In the genomic region with DNA sequence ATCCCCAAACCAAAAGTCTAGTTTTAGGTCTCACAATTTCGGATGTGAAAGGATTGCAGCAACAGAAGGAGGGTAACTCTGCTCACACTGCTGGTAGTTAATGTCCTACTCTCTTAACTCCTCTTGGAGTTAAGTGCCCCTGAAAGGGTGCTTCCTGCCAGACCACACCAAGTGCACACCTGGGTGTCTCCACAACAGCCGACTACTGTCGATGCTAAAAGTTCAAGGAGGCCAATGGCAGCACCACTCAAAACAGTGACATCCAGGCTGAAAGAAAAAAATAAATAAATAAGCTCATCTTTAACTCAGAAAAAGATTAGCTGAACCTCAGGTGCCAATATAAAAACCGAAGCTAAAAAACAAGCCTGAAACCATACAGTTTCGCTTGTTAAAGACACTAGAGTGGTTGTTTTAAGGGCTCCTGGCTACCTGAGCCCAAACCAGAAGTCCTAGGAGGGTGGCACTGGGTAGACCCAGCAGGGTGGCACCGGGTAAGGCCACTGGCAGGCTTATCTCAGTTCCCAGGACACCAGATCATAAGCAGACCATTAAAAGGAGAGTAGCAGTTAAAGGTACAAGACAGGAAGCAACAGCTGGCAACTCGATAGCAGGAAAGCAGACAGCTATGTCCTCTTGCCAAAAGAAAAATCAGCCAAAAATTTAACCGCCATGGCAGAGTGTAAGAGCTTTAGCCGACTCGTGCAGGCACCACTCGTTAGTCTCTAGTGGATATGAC, we compare ENCODE assay signal across 9 cellular contexts. TPM values are rescaled to one million over a fixed set of nuclear protein-coding genes. Genes with fewer than 3 reads are reported as not detected.
DNase-seq lines count a peak whose midpoint lies in the region; FAIRE-seq and TF ChIP-seq lines count a peak whose summit lies in the region.
"Had no signal": no experiment of that assay in that cellular context is flagged by ENCODE, and none has a peak within 500 bp of the region (broad histone marks: within the 10 kb centered on the region; RNA-seq: fewer than 3 reads in every experiment).

No MANE protein-coding gene starts in this region.

- no peak overlapping the region for H3K4me3 Mint-ChIP-seq in nephron

- H3K27me3 ChIP-seq in DOHH2 (ENCODE audit: control insufficient read depth, low read length), result no peaks in the 10 kb centered on the region
- H3K27me3 ChIP-seq in breast epithelium, result no peaks in the 10 kb centered on the region

- H3K36me3 Mint-ChIP-seq in nephron (ENCODE audit: low read depth), result peaks cover 13% of the 10 kb centered on the region

- no peak for TF ChIP-seq CTCF in DOHH2 (IDR thresholded peaks at IDR 0.05; ENCODE audit: low read depth, low read length, poor library complexity, severe bottlenecking)
- no peak for TF ChIP-seq CTCF in LNCaP clone FGC (IDR thresholded peaks at IDR 0.05; ENCODE audit: control insufficient read depth, extremely low read depth, insufficient read depth)
- TF ChIP-seq CTCF in breast epithelium (IDR thresholded peaks at IDR 0.05), result no peak
- no peak for TF ChIP-seq CTCF in nephron (IDR thresholded peaks at IDR 0.05; ENCODE audit: unreplicated experiment in 3 of 3)

- H3K36me3 ChIP-seq in DOHH2 (ENCODE audit: control insufficient read depth, low read length), result peaks cover 26% of the 10 kb centered on the region
- H3K36me3 ChIP-seq in breast epithelium, result no peaks in the 10 kb centered on the region

- intact Hi-C loops in breast epithelium (cut with DNase I; ENCODE audit: low total_unique reads), result no loop called here

- peaks cover 99% of the 10 kb centered on the region for H3K79me2 ChIP-seq in DOHH2 (ENCODE audit: control insufficient read depth, low read length)

- peaks cover 89% of the 10 kb centered on the region for H3K4me1 Mint-ChIP-seq in nephron

- no peaks in the 10 kb centered on the region for H3K9me2 ChIP-seq in DOHH2 (replicated peaks; ENCODE audit: control insufficient read depth, low read length)

- peak; percentile 43 for DNase-seq in LNCaP clone FGC (ENCODE audit: low read depth)
- DNase-seq in breast epithelium (ENCODE audit: low spot score in 2 of 2), result no peak
- DNase-seq in A172 (ENCODE audit: low spot score), result no peak
- DNase-seq in GM19238 (ENCODE audit: insufficient read length, low spot score), result no peak
- DNase-seq in HTR-8/SVneo (ENCODE audit: insufficient read length, low spot score), result no peak
- DNase-seq in NCI-H345 (lab: John Stamatoyannopoulos, UW), result no peak

- H3K27ac Mint-ChIP-seq in nephron, result peak overlapping the region in 2 of 3 experiments; percentile 38 to 61

- H4K20me1 ChIP-seq in DOHH2 (ENCODE audit: control insufficient read depth, insufficient read depth, low read depth, low read length), result peaks cover 62% of the 10 kb centered on the region

- H3K27ac ChIP-seq in DOHH2 (ENCODE audit: low read depth, low read length) (peak overlapping the region; percentile 32), breast epithelium (peak overlapping the region; percentile 37 to 50)
- H3K27ac ChIP-seq: parathyroid adenoma had no signal

- peak overlapping the region; percentile 27 for H3K4me3 ChIP-seq in DOHH2 (ENCODE audit: low read length)
- H3K4me3 ChIP-seq in LNCaP clone FGC (ENCODE audit: low read depth, low read length), result no peak overlapping the region
- peak overlapping the region in 1 of 3 donors; percentile 4 for H3K4me3 ChIP-seq in breast epithelium

- H3K4me1 ChIP-seq in DOHH2 (ENCODE audit: control insufficient read depth, low read length), result peaks cover 93% of the 10 kb centered on the region
- peaks cover 29 to 54% of the 10 kb centered on the region in 2 donors for H3K4me1 ChIP-seq in breast epithelium

- H3K27me3 Mint-ChIP-seq in nephron (ENCODE audit: low read depth), result no peaks in the 10 kb centered on the region

- no peak for TF ChIP-seq POLR2A in breast epithelium (IDR thresholded peaks at IDR 0.05)

- peak overlapping the region; percentile 51 for H3K4me2 ChIP-seq in DOHH2 (ENCODE audit: low read length)

- peaks cover 11% of the 10 kb centered on the region for H3F3A ChIP-seq in DOHH2 (ENCODE audit: control insufficient read depth, insufficient read depth)

- no peak for FAIRE-seq in HTR-8/SVneo (lab: Jason Lieb, UNC)

- H3K9me3 ChIP-seq in DOHH2 (ENCODE audit: control insufficient read depth, insufficient read depth, low read length) (no peaks in the 10 kb centered on the region), breast epithelium (no peaks in the 10 kb centered on the region)

- no peaks in the 10 kb centered on the region for H3K9me3 Mint-ChIP-seq in nephron

RNA-seq across cellular contexts. Expression of a gene that starts 39.3 kb away (rescaled TPM):
- total RNA-seq in breast epithelium, result 10 to 100 TPM; 25.6 to 37.5 (median 33.8) TPM
- total RNA-seq in A172 (2014; rRNA removed; shearing (Covaris generic)), result 7.1 and 19.1 TPM in 2 replicates
